ENCODE assay signal across 1 cellular context in the genomic region with DNA sequence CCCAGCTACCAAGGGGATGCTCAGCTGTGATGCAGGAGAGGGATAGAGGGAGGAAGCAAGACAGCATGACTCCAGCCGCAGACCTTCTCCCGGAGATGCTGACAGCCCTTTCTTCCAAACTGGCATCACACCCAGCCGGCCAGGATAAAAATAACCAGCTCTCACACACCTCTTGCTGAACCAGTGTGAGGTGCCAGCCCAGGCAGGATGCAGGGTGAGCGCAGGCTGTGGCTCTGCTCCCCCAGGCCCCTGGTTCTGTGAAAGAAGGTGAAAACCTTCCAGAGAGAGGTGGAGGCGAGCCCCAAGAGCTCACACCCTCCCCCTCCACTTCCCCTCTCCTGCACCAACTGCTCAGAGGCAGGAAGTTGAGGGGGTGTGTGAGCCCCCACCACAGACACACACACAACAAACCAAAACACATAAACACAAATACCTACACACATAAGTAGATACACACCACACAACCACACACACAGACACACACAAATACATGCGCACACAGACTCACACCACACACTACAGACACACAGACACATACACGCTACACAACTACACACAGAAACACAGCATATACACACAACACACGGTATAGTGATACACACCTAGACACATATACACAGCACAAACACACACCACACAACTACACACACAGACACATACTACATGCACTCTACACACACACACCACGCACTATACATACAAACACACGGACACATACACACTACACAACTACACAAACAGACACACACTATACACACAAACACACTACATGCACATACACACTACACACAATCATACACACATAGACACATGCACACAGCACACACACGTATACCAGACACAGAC.
TF ChIP-seq lines count a peak whose summit lies in the region.

No MANE protein-coding gene starts in this region.

TF ChIP-seq in H1, 55 proteins besides CTCF, POLR2A, EP300 and RAD21:
- TF ChIP-seq ASH2L (IDR thresholded peaks at IDR 0.05; ENCODE audit: low read length) (no peak), CREB1 (IDR thresholded peaks at IDR 0.05) (no peak), MAX (IDR thresholded peaks at IDR 0.05) (no peak), E2F6 (IDR thresholded peaks at IDR 0.05) (no peak), BACH1 (IDR thresholded peaks at IDR 0.05; ENCODE audit: low read length) (no peak), ATF3 (IDR thresholded peaks at IDR 0.05; ENCODE audit: insufficient read depth, low read depth, low read length) (no peak), SP4 (IDR thresholded peaks at IDR 0.05; ENCODE audit: low read length) (no peak), TEAD4 (IDR thresholded peaks at IDR 0.05; ENCODE audit: low read depth, low read length) (no peak), EZH2 (IDR thresholded peaks at IDR 0.05; ENCODE audit: low read depth, low read length, severe bottlenecking) (no peak), GTF2F1 (IDR thresholded peaks at IDR 0.05; ENCODE audit: borderline replicate concordance, low read depth, low read length) (no peak), GABPA (IDR thresholded peaks at IDR 0.05; ENCODE audit: borderline replicate concordance, insufficient read depth, low read length) (no peak), NANOG (IDR thresholded peaks at IDR 0.05; ENCODE audit: insufficient read depth, low read depth, low read length, poor library complexity, severe bottlenecking) (no peak), FOSL1 (IDR thresholded peaks at IDR 0.05; ENCODE audit: insufficient read depth, low read depth, low read length) (no peak), MAFK (IDR thresholded peaks at IDR 0.05; ENCODE audit: low read depth, low read length) (no peak), RNF2 (IDR thresholded peaks at IDR 0.05; ENCODE audit: borderline replicate concordance, low read depth, low read length, missing control alignments, poor library complexity, severe bottlenecking) (no peak), SRF (IDR thresholded peaks at IDR 0.05; ENCODE audit: low read depth, low read length) (no peak)
